Comparison of ENCODE assay signal across 8 cellular contexts in the genomic region with DNA sequence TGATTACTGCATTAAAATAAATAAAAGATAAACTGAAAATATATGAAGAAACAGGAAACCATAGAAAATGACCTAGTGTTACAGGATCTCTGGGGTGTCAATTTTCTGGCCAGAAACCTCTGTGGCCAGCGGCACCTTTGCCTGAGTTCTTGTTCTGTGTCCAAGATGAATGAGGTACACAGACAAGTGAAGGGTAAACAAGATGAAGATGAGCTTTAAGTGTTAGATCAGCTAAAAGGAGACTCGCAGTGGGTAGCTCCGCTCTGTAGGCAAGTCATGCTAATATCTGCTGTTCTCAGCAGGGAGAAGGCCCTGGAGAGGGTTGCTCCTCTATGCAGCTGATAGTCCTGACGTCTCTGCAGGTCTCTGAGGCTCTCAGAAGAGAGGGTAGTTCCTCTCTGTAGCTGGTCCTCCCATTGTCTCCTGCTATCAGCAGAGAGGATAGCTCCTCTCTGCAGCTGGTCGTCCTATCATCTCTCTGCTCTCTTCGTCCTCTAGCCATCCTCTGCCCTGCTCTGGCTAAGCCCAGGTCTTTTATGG. TPM values are rescaled to one million over a fixed set of nuclear protein-coding genes. Genes with fewer than 3 reads are reported as not detected.
DNase-seq lines count a peak whose midpoint lies in the region; ATAC-seq and TF ChIP-seq lines count a peak whose summit lies in the region.

No MANE protein-coding gene starts in this region.

- H3K9me3 ChIP-seq in NT2/D1 (ENCODE audit: insufficient read depth, low read length) (no peaks in the 10 kb centered on the region), psoas muscle (no peaks in the 10 kb centered on the region)

- H3K4me1 Mint-ChIP-seq in endothelial cell (ENCODE audit: unreplicated experiment): peaks cover 15% of the 10 kb centered on the region

- H3K27ac Mint-ChIP-seq in endothelial cell (ENCODE audit: unreplicated experiment): peak overlapping the region; percentile 27

- H3K27ac ChIP-seq in psoas muscle: peak overlapping the region; percentile 15

- peak overlapping the region; percentile 83 for H3K9ac ChIP-seq in NT2/D1 (ENCODE audit: insufficient read length, low read depth)

- H3K27me3 ChIP-seq in NT2/D1 (ENCODE audit: insufficient read depth, insufficient read length) (no peaks in the 10 kb centered on the region), psoas muscle (ENCODE audit: insufficient read depth in 3 of 3, low read length in 2 of 3) (no peaks in the 10 kb centered on the region)

- no peak for DNase-seq in NT2/D1 (ENCODE audit: low read depth, low spot score)
- DNase-seq in endothelial cell (ENCODE audit: low spot score): no peak
- DNase-seq in psoas muscle: no peak
- DNase-seq in GM10266 (ENCODE audit: extremely low spot score): no peak
- DNase-seq in ecto neural progenitor cell (ENCODE audit: low spot score): no peak
- DNase-seq in NCI-H524 treated with DMSO at 0.1 percent for 48 hours (lab: John Stamatoyannopoulos, UW): no peak

- WGBS in psoas muscle, 3 donors: 66 to 73% (median 66%) methylated on average over 6 of the region's 6 CpGs

- H3K4me1 ChIP-seq in NT2/D1 (ENCODE audit: insufficient read depth, insufficient read length) (no peaks in the 10 kb centered on the region), psoas muscle (peaks cover 8% of the 10 kb centered on the region)

- H3K9me3 Mint-ChIP-seq in endothelial cell (ENCODE audit: unreplicated experiment): no peaks in the 10 kb centered on the region

- no peaks in the 10 kb centered on the region for H3K36me3 ChIP-seq in NT2/D1 (ENCODE audit: insufficient read depth, insufficient read length, low read length)
- no peaks in the 10 kb centered on the region for H3K36me3 ChIP-seq in psoas muscle (ENCODE audit: insufficient read depth in 1 of 2, low read depth in 1 of 2)

- H3K4me3 ChIP-seq in NT2/D1 (ENCODE audit: insufficient read length, low read depth) (peak overlapping the region; percentile 53), psoas muscle (peak overlapping the region; percentile 74)

- peak overlapping the region; percentile 94 for H3K4me3 Mint-ChIP-seq in endothelial cell (ENCODE audit: unreplicated experiment)

- no peaks in the 10 kb centered on the region for H3K27me3 Mint-ChIP-seq in endothelial cell (ENCODE audit: unreplicated experiment)

- ATAC-seq in GM18907 (IDR thresholded peaks at IDR 0.05; ENCODE audit: unreplicated experiment) (peak; percentile 4), psoas muscle (peak in 1 of 4 donors; percentile 15), GM21515 (IDR thresholded peaks at IDR 0.05; ENCODE audit: unreplicated experiment) (no peak)

- intact Hi-C loops in psoas muscle (cut with DNase I): loop anchor here in 1 of 2 donors (5.0 kb wide), 1 partner anchor 211 kb away; a partner anchor contains a TSS

- no peak for TF ChIP-seq CTCF in endothelial cell (IDR thresholded peaks at IDR 0.05; ENCODE audit: unreplicated experiment)
- TF ChIP-seq CTCF in psoas muscle (IDR thresholded peaks at IDR 0.05): no peak
- TF ChIP-seq CTCF in GM10266 (IDR thresholded peaks at IDR 0.05; ENCODE audit: control insufficient read depth, insufficient read depth, low read depth, missing control alignments): no peak

- peaks cover 3% of the 10 kb centered on the region for H3K36me3 Mint-ChIP-seq in endothelial cell (ENCODE audit: low read depth, unreplicated experiment)

RNA-seq across cellular contexts. Expression of a gene that starts 35.9 kb away (rescaled TPM):
- total RNA-seq in endothelial cell (ENCODE audit: unreplicated experiment) (11.8 TPM), psoas muscle (10 to 100 TPM in 3 of 4 donors, 1 to 10 TPM in 1; 6.3 to 25.6 (median 11.5) TPM)
- 1 to 10 TPM; 4.3 to 9.0 (median 6.7) TPM for polyA plus RNA-seq in psoas muscle

RNA-seq across cellular contexts. Expression of a gene that starts 36.3 kb away (rescaled TPM):
- total RNA-seq in endothelial cell (ENCODE audit: unreplicated experiment) (5.4 TPM), psoas muscle (1 to 10 TPM in 1 of 4 donors, under 1 TPM in 2, not detected in 1; 0.47 to 4.3 (median 0.97) TPM)
- under 1 TPM; 0.05 to 0.15 (median 0.14) TPM for polyA plus RNA-seq in psoas muscle

RNA-seq across cellular contexts. Expression of a gene that starts 51.7 kb away (rescaled TPM):
- total RNA-seq in endothelial cell (ENCODE audit: unreplicated experiment): 9.6 TPM
- total RNA-seq in psoas muscle: 10 to 100 TPM; 18.0 to 45.5 (median 32.8) TPM
- 10 to 100 TPM in 1 of 3 donors, 1 to 10 TPM in 2; 2.8 to 16.5 (median 7.8) TPM for polyA plus RNA-seq in psoas muscle
